ENCODE assay signal across 1 cellular context in genomic region chr19:42295831-42296525, GRCh38.
TF ChIP-seq lines count a peak whose summit lies in the region.

No MANE protein-coding gene starts in this region.

TF ChIP-seq in H1, 55 proteins besides CTCF, POLR2A, EP300 and RAD21:
- no peak for TF ChIP-seq TAF1 (IDR thresholded peaks at IDR 0.05; ENCODE audit: low read depth, low read length)
- no peak for TF ChIP-seq CHD1 (IDR thresholded peaks at IDR 0.05; ENCODE audit: low read depth, low read length)
- TF ChIP-seq NRF1 (IDR thresholded peaks at IDR 0.05; ENCODE audit: low read depth, low read length), result no peak
- TF ChIP-seq POLR2AphosphoS5 (IDR thresholded peaks at IDR 0.05; ENCODE audit: low read depth, low read length), result peak; percentile 78
- no peak for TF ChIP-seq ZNF274 (IDR thresholded peaks at IDR 0.05; ENCODE audit: borderline replicate concordance, extremely low read depth, low read length)
- TF ChIP-seq SP1 (IDR thresholded peaks at IDR 0.05; ENCODE audit: low read depth, low read length), result no peak
- no peak for TF ChIP-seq BCL11A (IDR thresholded peaks at IDR 0.05; ENCODE audit: low read depth in 2 of 2, low read length in 2 of 2)
- no peak for TF ChIP-seq CEBPB (IDR thresholded peaks at IDR 0.05; ENCODE audit: low read depth, low read length)
- TF ChIP-seq GTF2F1 (IDR thresholded peaks at IDR 0.05; ENCODE audit: borderline replicate concordance, low read depth, low read length), result no peak
- no peak for TF ChIP-seq NANOG (IDR thresholded peaks at IDR 0.05; ENCODE audit: insufficient read depth, low read depth, low read length, poor library complexity, severe bottlenecking)
- TF ChIP-seq MAX (IDR thresholded peaks at IDR 0.05), result 0 out of 2 replicates have a peak, but pooled peaks have one; percentile 43
- TF ChIP-seq CBX5 (IDR thresholded peaks at IDR 0.05; ENCODE audit: low read depth, low read length), result no peak
- no peak for TF ChIP-seq SIX5 (IDR thresholded peaks at IDR 0.05; ENCODE audit: low read depth, low read length)
- TF ChIP-seq ASH2L (IDR thresholded peaks at IDR 0.05; ENCODE audit: low read length), result no peak
- TF ChIP-seq CHD7 (IDR thresholded peaks at IDR 0.05; ENCODE audit: insufficient replicate concordance, low read length), result no peak
- TF ChIP-seq SP2 (IDR thresholded peaks at IDR 0.05; ENCODE audit: low read length), result no peak
- no peak for TF ChIP-seq KDM5A (IDR thresholded peaks at IDR 0.05; ENCODE audit: low read length)
- no peak for TF ChIP-seq KDM1A (IDR thresholded peaks at IDR 0.05; ENCODE audit: borderline replicate concordance, low read length)
- no peak for TF ChIP-seq GABPA (IDR thresholded peaks at IDR 0.05; ENCODE audit: borderline replicate concordance, insufficient read depth, low read length)
- peak; percentile 21; the same call in 1 of the 2 replicates for TF ChIP-seq CREB1 (IDR thresholded peaks at IDR 0.05)
- 0 out of 2 replicates have a peak, but pooled peaks have one; percentile 26 for TF ChIP-seq CHD2 (IDR thresholded peaks at IDR 0.05; ENCODE audit: low read length)
- TF ChIP-seq USF2 (IDR thresholded peaks at IDR 0.05; ENCODE audit: low read length), result 0 out of 2 replicates have a peak, but pooled peaks have one; percentile 14
- TF ChIP-seq ATF3 (IDR thresholded peaks at IDR 0.05; ENCODE audit: insufficient read depth, low read depth, low read length), result no peak
- no peak for TF ChIP-seq SP4 (IDR thresholded peaks at IDR 0.05; ENCODE audit: low read length)
- no peak for TF ChIP-seq BACH1 (IDR thresholded peaks at IDR 0.05; ENCODE audit: low read length)
- TF ChIP-seq RFX5 (IDR thresholded peaks at IDR 0.05; ENCODE audit: borderline replicate concordance, low read depth, low read length), result no peak
- TF ChIP-seq SIRT6 (IDR thresholded peaks at IDR 0.05; ENCODE audit: low read length), result no peak
- no peak for TF ChIP-seq CBX8 (IDR thresholded peaks at IDR 0.05; ENCODE audit: borderline replicate concordance, low read depth, low read length)
- TF ChIP-seq HDAC6 (IDR thresholded peaks at IDR 0.05; ENCODE audit: low read depth, low read length), result no peak
- no peak; the same call in 1 of the 2 replicates for TF ChIP-seq TEAD4 (IDR thresholded peaks at IDR 0.05; ENCODE audit: low read depth, low read length)
- TF ChIP-seq YY1 (IDR thresholded peaks at IDR 0.05; ENCODE audit: low read depth, low read length), result no peak
- TF ChIP-seq TAF7 (optimal IDR thresholded peaks at IDR 0.05; ENCODE audit: borderline replicate concordance, low read depth, low read length), result no peak
- TF ChIP-seq SRF (IDR thresholded peaks at IDR 0.05; ENCODE audit: low read depth, low read length), result no peak
- TF ChIP-seq SIN3A (conservative IDR thresholded peaks at IDR 0.05 in 1 of 2, IDR thresholded peaks at IDR 0.05 in 1 of 2; ENCODE audit: low read depth in 1 of 2, low read length in 2 of 2), result peak in 1 of 2 experiments; percentile 74; a peak in 1 of 4 replicates
- TF ChIP-seq TBP (IDR thresholded peaks at IDR 0.05; ENCODE audit: low read depth, low read length), result no peak
- no peak for TF ChIP-seq SAP30 (IDR thresholded peaks at IDR 0.05; ENCODE audit: insufficient read depth, insufficient replicate concordance, low read length)
TF ChIP-seq in H1: peak in this region for 6.
